In the genomic region with DNA sequence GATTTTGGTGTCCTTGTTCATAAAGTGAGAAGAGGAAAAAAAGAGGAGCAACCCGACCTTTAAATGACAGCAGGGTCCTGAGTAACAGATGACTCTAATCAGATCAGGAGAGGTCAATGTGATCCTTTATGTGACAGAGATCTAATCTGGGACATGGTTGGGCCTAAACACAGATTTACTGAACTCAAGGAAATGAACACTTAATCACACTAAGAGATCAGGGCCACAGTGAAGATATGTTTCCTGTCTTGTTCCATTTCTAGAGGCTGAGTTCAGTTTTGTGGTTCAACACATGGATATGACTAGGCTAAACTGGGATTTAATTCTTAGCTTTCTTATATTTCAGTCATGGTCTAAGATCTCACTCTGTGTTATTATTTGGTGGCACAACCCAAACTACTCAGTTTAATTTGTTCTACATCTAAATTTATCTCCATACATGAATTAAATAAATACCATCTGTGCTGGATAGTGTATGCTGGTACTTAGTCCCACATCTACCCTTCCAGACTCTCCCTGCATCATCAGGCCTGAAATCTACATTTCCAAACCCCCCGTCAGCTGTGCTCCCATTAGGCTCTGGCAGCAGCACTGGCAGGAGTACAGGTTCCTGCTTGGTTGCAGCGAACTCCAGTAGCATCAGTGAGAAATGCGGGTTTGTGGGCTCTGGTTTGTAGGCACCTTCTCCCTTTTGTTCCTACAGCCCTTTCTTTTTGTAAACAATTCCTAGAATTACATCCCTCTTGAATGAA, we compare ENCODE assay signal across 1 cellular context.
TF ChIP-seq lines count a peak whose summit lies in the region.

No MANE protein-coding gene starts in this region.

TF ChIP-seq in H1, 55 proteins besides CTCF, POLR2A, EP300 and RAD21:
- no peak for TF ChIP-seq SP2 (IDR thresholded peaks at IDR 0.05; ENCODE audit: low read length)
